18 cellular contexts compared by ENCODE assay signal in the genomic region with DNA sequence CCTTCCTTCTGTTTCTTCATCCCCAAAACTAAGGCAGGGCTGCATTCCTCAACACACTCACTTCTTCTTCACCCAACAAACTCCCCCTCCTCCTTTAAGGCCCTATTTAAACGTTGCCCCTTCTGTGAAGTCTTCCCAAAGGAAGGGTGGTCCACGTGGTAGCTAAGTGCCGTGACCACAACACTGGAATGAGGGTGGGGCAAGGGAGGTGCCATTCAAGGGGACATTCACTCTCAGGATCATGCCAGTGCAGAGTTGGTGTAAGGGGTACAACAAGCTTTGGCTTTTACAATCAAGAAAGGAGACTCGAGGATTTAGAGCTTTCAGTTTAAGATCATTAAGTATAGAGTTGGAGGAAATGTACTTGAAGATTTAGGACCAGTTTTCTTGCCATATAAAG. TPM values are rescaled to one million over a fixed set of nuclear protein-coding genes. Genes with fewer than 3 reads are reported as not detected.
DNase-seq lines count a peak whose midpoint lies in the region; ATAC-seq and TF ChIP-seq lines count a peak whose summit lies in the region.
"Had no signal": no experiment of that assay in that cellular context is flagged by ENCODE, and none has a peak within 500 bp of the region (broad histone marks: within the 10 kb centered on the region; RNA-seq: fewer than 3 reads in every experiment).

No MANE protein-coding gene starts in this region.

- H3K9me3 ChIP-seq in left ventricle myocardium inferior (replicated peaks) (peaks cover 4% of the 10 kb centered on the region), right atrium auricular region (no peaks in the 10 kb centered on the region)

- H3K27me3 ChIP-seq in left ventricle myocardium inferior (ENCODE audit: low read depth) (peaks cover 16% of the 10 kb centered on the region), right atrium auricular region (no peaks in the 10 kb centered on the region)

- H3K4me3 ChIP-seq in left ventricle myocardium inferior (no peak overlapping the region), right atrium auricular region (no peak overlapping the region)

- no peak for ATAC-seq in stimulated activated naive B cell treated with anti-CD40 and anti-IgM and Interleukin-4, amounts not matched to agents 10 μg/mL and 1 μg/mL and 100 μg/mL, for 72 hours (replicated peaks)

- H3K9me3 Mint-ChIP-seq in nephron, result no peaks in the 10 kb centered on the region
- no peaks in the 10 kb centered on the region for H3K9me3 Mint-ChIP-seq in stimulated activated naive B cell treated with anti-CD40 and anti-IgM and Interleukin-4, amounts not matched to agents 10 μg/mL and 1 μg/mL and 100 μg/mL, for 72 hours

- H3K4me1 Mint-ChIP-seq in nephron, result peaks cover 23% of the 10 kb centered on the region
- H3K4me1 Mint-ChIP-seq in stimulated activated naive B cell treated with anti-CD40 and anti-IgM and Interleukin-4, amounts not matched to agents 10 μg/mL and 1 μg/mL and 100 μg/mL, for 72 hours, result peaks cover 26 to 29% of the 10 kb centered on the region in 2 donors

- TF ChIP-seq CTCF in left ventricle myocardium inferior (IDR thresholded peaks at IDR 0.05; ENCODE audit: borderline replicate concordance) (no peak), right atrium auricular region (IDR thresholded peaks at IDR 0.05) (no peak), VCaP (conservative IDR thresholded peaks at IDR 0.05) (no peak), nephron (IDR thresholded peaks at IDR 0.05; ENCODE audit: unreplicated experiment in 3 of 3) (no peak)

- no peak overlapping the region for H3K4me3 Mint-ChIP-seq in nephron
- no peak overlapping the region for H3K4me3 Mint-ChIP-seq in stimulated activated naive B cell treated with anti-CD40 and anti-IgM and Interleukin-4, amounts not matched to agents 10 μg/mL and 1 μg/mL and 100 μg/mL, for 72 hours

- H3K27ac Mint-ChIP-seq in nephron, result peak overlapping the region in 2 of 3 experiments; percentile 12 to 13
- H3K27ac Mint-ChIP-seq in stimulated activated naive B cell treated with anti-CD40 and anti-IgM and Interleukin-4, amounts not matched to agents 10 μg/mL and 1 μg/mL and 100 μg/mL, for 72 hours, result peak overlapping the region; percentile 27

- H3K27me3 Mint-ChIP-seq in nephron (ENCODE audit: low read depth), result peaks cover 15% of the 10 kb centered on the region
- H3K27me3 Mint-ChIP-seq in stimulated activated naive B cell treated with anti-CD40 and anti-IgM and Interleukin-4, amounts not matched to agents 10 μg/mL and 1 μg/mL and 100 μg/mL, for 72 hours, result peaks cover 3 to 15% of the 10 kb centered on the region in 2 donors

- H3K36me3 ChIP-seq in left ventricle myocardium inferior (no peaks in the 10 kb centered on the region), right atrium auricular region (no peaks in the 10 kb centered on the region)

- H3K27ac ChIP-seq in left ventricle myocardium inferior (replicated peaks) (peak overlapping the region; percentile 56), right atrium auricular region (peak overlapping the region in 1 of 2 donors; percentile 16), VCaP (peak overlapping the region; percentile 24; the same call in 1 of the 2 replicates)
- H3K27ac ChIP-seq: C4-2B had no signal

- peaks cover 27% of the 10 kb centered on the region for H3K4me1 ChIP-seq in left ventricle myocardium inferior
- peaks cover 0 to 14% of the 10 kb centered on the region in 2 donors for H3K4me1 ChIP-seq in right atrium auricular region

- H3K36me3 Mint-ChIP-seq in nephron (ENCODE audit: low read depth), result no peaks in the 10 kb centered on the region
- no peaks in the 10 kb centered on the region for H3K36me3 Mint-ChIP-seq in stimulated activated naive B cell treated with anti-CD40 and anti-IgM and Interleukin-4, amounts not matched to agents 10 μg/mL and 1 μg/mL and 100 μg/mL, for 72 hours

- intact Hi-C loops in left ventricle myocardium inferior (cut with micrococcal nuclease), result no loop called here

- DNase-seq in left ventricle myocardium inferior (no peak), right atrium auricular region (ENCODE audit: low spot score) (no peak), HuH-7.5 (ENCODE audit: low spot score) (no peak), SW 1271 (lab: John Stamatoyannopoulos, UW) (no peak), NCI-H2171 treated with DMSO at 0.1 percent for 48 hours (lab: John Stamatoyannopoulos, UW) (no peak)
- DNase-seq in stimulated activated naive B cell treated with anti-CD40 and anti-IgM and Interleukin-4, amounts not matched to agents 10 μg/mL and 1 μg/mL and 100 μg/mL, for 72 hours, result no peak
- DNase-seq: DND-41; H7; NCI-H1930; NCI-H446 treated with DMSO at 0.1 percent for 48 hours; NK-92 treated with Interleukin-12 subunit alpha and Interleukin-12 subunit beta, amount 100 ng/mL, for 24 hours; SHP77 treated with DMSO at 0.1 percent for 48 hours had no signal

RNA-seq across cellular contexts. Expression of a gene that starts 8.0 kb away (rescaled TPM):
- total RNA-seq in left ventricle myocardium inferior, result not detected
- total RNA-seq in right atrium auricular region, result not detected
- total RNA-seq: H7, HT1080, OCI-LY7, RPMI7951 had no signal

RNA-seq across cellular contexts. Expression of a gene that starts 20.4 kb away (rescaled TPM):
- not detected for total RNA-seq in left ventricle myocardium inferior
- total RNA-seq in right atrium auricular region, result not detected
- total RNA-seq: HT1080, OCI-LY7, RPMI7951 had no signal

RNA-seq across cellular contexts. Expression of a gene that starts 52.6 kb away (rescaled TPM):
- total RNA-seq in left ventricle myocardium inferior (not detected), right atrium auricular region (not detected)
- total RNA-seq: H7, HT1080, OCI-LY7, RPMI7951 had no signal
